Comparison of ENCODE assay signal across 8 cellular contexts in genomic region chr1:86913896-86914634, GRCh38. TPM values are rescaled to one million over a fixed set of nuclear protein-coding genes. Genes with fewer than 3 reads are reported as not detected.
A peak's percentile ranks its signal among the peaks of the same experiment; 100 is the strongest.
DNase-seq lines count a peak whose midpoint lies in the region; ATAC-seq, FAIRE-seq and TF ChIP-seq lines count a peak whose summit lies in the region.

Gene SELENOF, minus strand, starts transcription at chr1:86914126. Its CDS starts 15 bp downstream, at chr1:86914111.

- TF ChIP-seq CTCF in WI38 (IDR thresholded peaks at IDR 0.05; ENCODE audit: low read depth, low read length) (no peak), cardiac fibroblast (IDR thresholded peaks at IDR 0.05; ENCODE audit: low read depth, low read length) (no peak)

- in situ Hi-C loops in GM18951 (cut with MboI; ENCODE audit: low sequenced_read_pairs, unreplicated experiment) = no loop called here

- DNase-seq in AG08396 (ENCODE audit: low spot score) (peak; percentile 97), NCI-H2227 treated with DMSO at 0.1 percent for 48 hours (lab: John Stamatoyannopoulos, UW) (peak; percentile 99), cardiac fibroblast (ENCODE audit: low read depth in 2 of 2) (peak; percentile 100), iPS-NIHi11 (ENCODE audit: low spot score) (peak; percentile 96), small intestine (peak; percentile 100)

- ATAC-seq in HG03175 (IDR thresholded peaks at IDR 0.05; ENCODE audit: unreplicated experiment) = peak; percentile 88

- H3K4me1 ChIP-seq in small intestine (ENCODE audit: control insufficient read depth in 2 of 2, insufficient read depth in 1 of 2, low read depth in 1 of 2, low read length in 1 of 2) = peaks cover 0 to 5% of the 10 kb centered on the region in 2 donors

- H3K4me3 ChIP-seq in WI38 (ENCODE audit: low read depth, low read length) = peak within 1 kb of the TSS; percentile 99
- H3K4me3 ChIP-seq in cardiac fibroblast (replicated peaks in 1 of 2; ENCODE audit: low read depth in 2 of 2, low read length in 2 of 2) = peak within 1 kb of the TSS; percentile 93 to 94
- H3K4me3 ChIP-seq in small intestine (ENCODE audit: low read depth in 1 of 2, low read length in 2 of 2) = peak within 1 kb of the TSS; percentile 79 to 92

- H3K36me3 ChIP-seq in small intestine (ENCODE audit: control insufficient read depth in 2 of 2, insufficient read depth in 2 of 2, low read length in 2 of 2) = no peaks in the 10 kb centered on the region

- WGBS in small intestine, 3 donors = 0 to 1% (median 1%) methylated on average over 40 to 47 of the region's 47 CpGs

- H3K27ac ChIP-seq in small intestine (ENCODE audit: low read depth in 1 of 2, low read length in 1 of 2) = peak within 1 kb of the TSS; percentile 52 to 94

- FAIRE-seq in small intestine (lab: Jason Lieb, UNC) = peak; percentile 89

- H3K27me3 ChIP-seq in small intestine (ENCODE audit: control insufficient read depth in 2 of 2, insufficient read depth in 2 of 2, low read length in 2 of 2) = no peaks in the 10 kb centered on the region

- TF ChIP-seq POLR2A in GM18951 (IDR thresholded peaks at IDR 0.05; ENCODE audit: extremely low read depth, insufficient read depth, insufficient read length) = peak; percentile 87

- no peaks in the 10 kb centered on the region for H3K9me3 ChIP-seq in small intestine (ENCODE audit: control insufficient read depth, low read depth)

RNA-seq across cellular contexts. Expression of gene SELENOF, which starts in this region (rescaled TPM):
- 100 to 1,000 TPM in 1 of 3 donors, 10 to 100 TPM in 2; 65.4 to 163 (median 77.4) TPM for polyA plus RNA-seq in small intestine

Comparison
In these comparisons a context has a peak if more than half of its experiments do, and no peak if none do; other contexts are left out.
1. Peak in every context shown above with its lines: DNase-seq, ATAC-seq, H3K4me3 ChIP-seq and H3K27ac ChIP-seq.